Comparison of ENCODE assay signal across 22 cellular contexts in genomic region chr13:51315658-51316057, GRCh38. TPM values are rescaled to one million over a fixed set of nuclear protein-coding genes. Genes with fewer than 3 reads are reported as not detected.
DNase-seq lines count a peak whose midpoint lies in the region; ATAC-seq and TF ChIP-seq lines count a peak whose summit lies in the region.
"Had no signal": no experiment of that assay in that cellular context is flagged by ENCODE, and none has a peak within 500 bp of the region (broad histone marks: within the 10 kb centered on the region; RNA-seq: fewer than 3 reads in every experiment).

No MANE protein-coding gene starts in this region.

- no peaks in the 10 kb centered on the region for H3K9me3 Mint-ChIP-seq in immature natural killer cell

- H3K36me3 ChIP-seq in HEK293 (ENCODE audit: control insufficient read depth in 2 of 2, insufficient read depth in 1 of 2, low read length in 2 of 2) (no peaks in the 10 kb centered on the region), SK-N-MC (ENCODE audit: insufficient read depth, low read length) (no peaks in the 10 kb centered on the region)
- H3K36me3 ChIP-seq: spleen, thoracic aorta had no signal

- DNase-seq in SK-N-MC (ENCODE audit: low read depth, low spot score) (no peak), fibroblast of the aortic adventitia (ENCODE audit: low read depth) (peak; percentile 53), renal cortical epithelial cell (ENCODE audit: low read depth) (peak; percentile 25), immature natural killer cell (no peak), GM10266 (ENCODE audit: extremely low spot score) (no peak)
- DNase-seq: activated B cell treated with CpG ODN at 0.5 μM for 24 hours; activated CD8-positive, alpha-beta T cell treated with anti-CD3 and anti-CD28 coated beads, Interleukin-2, amount 10 ng/mL, durations not matched to agents 7 days and 5 days; activated T-cell treated with anti-CD3 and anti-CD28 coated beads, Interleukin-2, amount 50 U/mL, for 48 hours; caudate nucleus; effector CD4-positive, alpha-beta T cell; GF-D8; hypothalamus; left colon; spleen; T-helper 1 cell had no signal

- H3K27ac ChIP-seq in HEK293 (ENCODE audit: extremely low read depth, low read depth, low read length) = no peak overlapping the region
- peak overlapping the region; percentile 91 for H3K27ac ChIP-seq in SK-N-MC
- H3K27ac ChIP-seq: parathyroid adenoma, spleen had no signal

- H3K4me1 Mint-ChIP-seq in immature natural killer cell = no peaks in the 10 kb centered on the region
- H3K4me1 Mint-ChIP-seq: activated B cell treated with CpG ODN at 0.5 μM for 24 hours had no signal

- H3K4me3 ChIP-seq in HEK293 (ENCODE audit: low read depth, low read length) (no peak overlapping the region), SK-N-MC (peak overlapping the region; percentile 36), fibroblast of the aortic adventitia (ENCODE audit: low read depth, low read length) (no peak overlapping the region)
- H3K4me3 ChIP-seq: spleen, thoracic aorta had no signal

- CTCF ChIA-PET in HEK293 (lab: Yijun Ruan, JAX) = no interaction called here

- no peaks in the 10 kb centered on the region for H3K9me3 ChIP-seq in HEK293 (ENCODE audit: control insufficient read depth, insufficient read depth, low read depth, low read length)
- no peaks in the 10 kb centered on the region for H3K9me3 ChIP-seq in SK-N-MC (ENCODE audit: low read depth, low read length)
- H3K9me3 ChIP-seq: spleen, thoracic aorta had no signal

- peaks cover 0 to 7% (median 4%) of the 10 kb centered on the region in 3 donors for H3K27me3 Mint-ChIP-seq in immature natural killer cell (ENCODE audit: low read depth in 3 of 3)

- ATAC-seq in HG02840 (IDR thresholded peaks at IDR 0.05; ENCODE audit: low FRiP score, unreplicated experiment) (no peak), HG02763 (IDR thresholded peaks at IDR 0.05; ENCODE audit: unreplicated experiment) (no peak)
- ATAC-seq: activated CD8-positive, alpha-beta T cell treated with anti-CD3 and anti-CD28 coated beads, Interleukin-2, amount 10 ng/mL, durations not matched to agents 7 days and 5 days; left colon; Right ventricle myocardium inferior had no signal

- TF ChIP-seq CTCF in HEK293 (tag by site-specific recombination; IDR thresholded peaks at IDR 0.05) (no peak), fibroblast of the aortic adventitia (IDR thresholded peaks at IDR 0.05; ENCODE audit: insufficient read depth, low read length) (no peak), GM10266 (IDR thresholded peaks at IDR 0.05; ENCODE audit: control insufficient read depth, insufficient read depth, low read depth, missing control alignments) (no peak)

- POLR2A ChIA-PET in HEK293 (lab: Yijun Ruan, JAX) = no interaction called here

- H3K27ac Mint-ChIP-seq in immature natural killer cell = no peak overlapping the region
- H3K27ac Mint-ChIP-seq: activated B cell treated with CpG ODN at 0.5 μM for 24 hours; activated CD8-positive, alpha-beta T cell treated with anti-CD3 and anti-CD28 coated beads, Interleukin-2, amount 10 ng/mL, durations not matched to agents 7 days and 5 days; activated naive CD8-positive, alpha-beta T cell had no signal

- no peak overlapping the region for H3K4me3 Mint-ChIP-seq in immature natural killer cell
- H3K4me3 Mint-ChIP-seq: activated B cell treated with CpG ODN at 0.5 μM for 24 hours; activated CD8-positive, alpha-beta T cell treated with anti-CD3 and anti-CD28 coated beads, Interleukin-2, amount 10 ng/mL, durations not matched to agents 7 days and 5 days; activated naive CD8-positive, alpha-beta T cell had no signal

- peaks cover 0 to 3% (median 0%) of the 10 kb centered on the region in 3 donors for H3K36me3 Mint-ChIP-seq in immature natural killer cell
- H3K36me3 Mint-ChIP-seq: activated naive CD8-positive, alpha-beta T cell had no signal

- peaks cover 5% of the 10 kb centered on the region; the same call in 1 of the 2 replicates for H3K4me1 ChIP-seq in HEK293 (ENCODE audit: control insufficient read depth, insufficient read depth, low read length)
- H3K4me1 ChIP-seq: spleen had no signal

- peak overlapping the region; percentile 13 for H3K9ac ChIP-seq in SK-N-MC (ENCODE audit: insufficient read length)
- H3K9ac ChIP-seq: parathyroid adenoma had no signal

TF ChIP-seq in HEK293, 187 proteins besides CTCF, POLR2A, EP300 and RAD21:
- TF ChIP-seq GFI1B (tag by site-specific recombination; IDR thresholded peaks at IDR 0.05) (peak; percentile 71; the same call in 1 of the 2 replicates), GLIS1 (tag by site-specific recombination; IDR thresholded peaks at IDR 0.05) (peak; percentile 75), ZIC2 (tag by site-specific recombination; IDR thresholded peaks at IDR 0.05) (peak; percentile 66), REST (tag by site-specific recombination; IDR thresholded peaks at IDR 0.05) (peak; percentile 31; the same call in 1 of the 2 replicates), ZNF645 (tag by site-specific recombination; IDR thresholded peaks at IDR 0.05) (no peak), BCL6B (tag by site-specific recombination; IDR thresholded peaks at IDR 0.05) (no peak), ZNF366 (tag by site-specific recombination; conservative IDR thresholded peaks at IDR 0.05) (no peak)

RNA-seq across cellular contexts. Expression of gene SERPINE3, which starts 23.8 kb away (rescaled TPM):
- not detected in 2 replicates for total RNA-seq in fibroblast of the aortic adventitia (ENCODE audit: low replicate concordance)
- total RNA-seq in renal cortical epithelial cell = not detected in 2 replicates
- not detected for polyA plus RNA-seq in immature natural killer cell
- total RNA-seq: activated B cell treated with CpG ODN at 0.5 μM for 24 hours; activated CD8-positive, alpha-beta T cell treated with anti-CD3 and anti-CD28 coated beads, Interleukin-2, amount 10 ng/mL, durations not matched to agents 7 days and 5 days; left colon; Right ventricle myocardium inferior had no signal
- polyA plus RNA-seq: spleen had no signal

Comparison
In these comparisons a context has a peak if more than half of its experiments do, and no peak if none do; other contexts are left out.
1. DNase-seq: peak in fibroblast of the aortic adventitia (single experiment) and renal cortical epithelial cell (single experiment); none in SK-N-MC (single experiment), immature natural killer cell (0 of 3) and GM10266 (single experiment).